In the genomic region with DNA sequence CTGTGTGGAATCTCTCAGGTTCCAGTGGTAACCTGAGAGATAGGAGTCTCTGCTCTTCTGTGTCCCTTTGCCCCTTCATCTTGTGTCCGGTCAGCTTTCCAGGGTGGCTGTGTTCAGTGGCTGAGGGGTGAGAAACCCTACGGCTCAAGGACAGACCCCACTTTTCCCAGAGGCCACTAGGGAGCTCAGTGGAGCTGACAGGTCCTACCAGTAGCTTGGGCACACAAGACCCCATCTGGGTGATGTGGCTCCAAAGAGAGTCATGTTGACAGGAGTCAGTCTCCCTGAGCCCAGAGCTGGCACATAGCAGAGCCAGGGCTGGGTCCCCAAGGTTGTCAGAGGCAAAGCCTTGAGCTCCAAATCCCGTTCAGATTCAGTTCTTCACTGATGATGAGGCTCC, we compare ENCODE assay signal across 13 cellular contexts. TPM values are rescaled to one million over a fixed set of nuclear protein-coding genes. Genes with fewer than 3 reads are reported as not detected.
DNase-seq lines count a peak whose midpoint lies in the region; ATAC-seq and TF ChIP-seq lines count a peak whose summit lies in the region.
"Not testable (repeated sequence)": the region's sequence is repeated elsewhere in the genome, so short reads cannot be mapped to it uniquely, and the experiment has no call there.
"Had no signal": no experiment of that assay in that cellular context is flagged by ENCODE, and none has a peak within 500 bp of the region (broad histone marks: within the 10 kb centered on the region; RNA-seq: fewer than 3 reads in every experiment).

No MANE protein-coding gene starts in this region.

- DNase-seq in WTC11 (ENCODE audit: low spot score) (peak; percentile 3), chondrocyte (ENCODE audit: low spot score) (peak; percentile 59), left ventricle myocardium superior (peak; percentile 0), mesenteric fat pad (ENCODE audit: low spot score) (peak; percentile 47), osteocyte (ENCODE audit: extremely low spot score, unreplicated experiment) (peak; percentile 82), type B pancreatic cell (ENCODE audit: extremely low spot score, unreplicated experiment) (peak; percentile 62)
- DNase-seq in activated T-cell treated with anti-CD3 and anti-CD28 coated beads, Interleukin-2, amount 50 U/mL, for 4 hours: peak; percentile 4

- not testable (repeated sequence) for H3K27ac Mint-ChIP-seq in WTC11; chondrocyte (ENCODE audit: unreplicated experiment); osteocyte (ENCODE audit: unreplicated experiment); type B pancreatic cell

- TF ChIP-seq CTCF in WTC11 (IDR thresholded peaks at IDR 0.05); chondrocyte (IDR thresholded peaks at IDR 0.05); osteocyte (IDR thresholded peaks at IDR 0.05); type B pancreatic cell (conservative IDR thresholded peaks at IDR 0.05): not testable (repeated sequence)

- ATAC-seq in WTC11; activated T-cell treated with anti-CD3 and anti-CD28 coated beads, Interleukin-2, amount 50 U/mL, for 4 hours; left ventricle myocardium superior: not testable (repeated sequence)

- not testable (repeated sequence) for H3K4me1 Mint-ChIP-seq in WTC11; activated T-cell treated with anti-CD3 and anti-CD28 coated beads, Interleukin-2, amount 50 U/mL, for 4 hours (ENCODE audit: low read depth); chondrocyte (ENCODE audit: low read depth); osteocyte (ENCODE audit: unreplicated experiment); type B pancreatic cell (ENCODE audit: unreplicated experiment)

- not testable (repeated sequence) for H3K27me3 Mint-ChIP-seq in WTC11 (ENCODE audit: low read depth); activated T-cell treated with anti-CD3 and anti-CD28 coated beads, Interleukin-2, amount 50 U/mL, for 4 hours (ENCODE audit: low read depth); chondrocyte (ENCODE audit: low read depth); osteocyte (ENCODE audit: unreplicated experiment); type B pancreatic cell

- H3K36me3 Mint-ChIP-seq in WTC11; activated T-cell treated with anti-CD3 and anti-CD28 coated beads, Interleukin-2, amount 50 U/mL, for 4 hours (ENCODE audit: insufficient read depth); chondrocyte (ENCODE audit: low read depth); osteocyte (ENCODE audit: unreplicated experiment); type B pancreatic cell: not testable (repeated sequence)

- CTCF ChIA-PET in WTC11 (lab: Charles Lee): not testable (repeated sequence)

- not testable (repeated sequence) for H3K9me3 Mint-ChIP-seq in WTC11; activated T-cell treated with anti-CD3 and anti-CD28 coated beads, Interleukin-2, amount 50 U/mL, for 4 hours; chondrocyte (ENCODE audit: low read depth); osteocyte (ENCODE audit: unreplicated experiment); type B pancreatic cell

- not testable (repeated sequence) for H3K4me3 Mint-ChIP-seq in WTC11; activated T-cell treated with anti-CD3 and anti-CD28 coated beads, Interleukin-2, amount 50 U/mL, for 4 hours; chondrocyte (ENCODE audit: unreplicated experiment); osteocyte (ENCODE audit: unreplicated experiment); type B pancreatic cell

- intact Hi-C loops in left ventricle myocardium superior (cut with micrococcal nuclease): not testable (repeated sequence)

- POLR2A ChIA-PET in WTC11 (lab: Charles Lee): not testable (repeated sequence)

RNA-seq across cellular contexts. Expression of gene POTEG, which starts 54.3 kb away (rescaled TPM):
- total RNA-seq in WTC11 (2021) (not detected in 3 replicates), chondrocyte (not detected in 3 replicates), left ventricle myocardium superior (not detected), mesenteric fat pad (not detected), osteocyte (not detected in 2 replicates), type B pancreatic cell (ENCODE audit: low replicate concordance) (not detected in 2 replicates)
- not detected for total RNA-seq in activated T-cell treated with anti-CD3 and anti-CD28 coated beads, Interleukin-2, amount 50 U/mL, for 4 hours
- total RNA-seq: A172; A673; Caco-2; CD4-positive, CD25-positive, alpha-beta regulatory T cell; CD8-positive, alpha-beta T cell; HFFc6 had no signal

Comparison
In these comparisons a context has a peak if more than half of its experiments do, and no peak if none do; other contexts are left out.
1. DNase-seq: peak in every context shown above with its lines; median percentile 82 in osteocyte; 62 in type B pancreatic cell; 59 in chondrocyte; 47 in mesenteric fat pad; 4 in activated T-cell treated with anti-CD3 and anti-CD28 coated beads, Interleukin-2, amount 50 U/mL, for 4 hours; 3 in WTC11; 0 in left ventricle myocardium superior.